Comparison of ENCODE assay signal across 8 cellular contexts in the genomic region with DNA sequence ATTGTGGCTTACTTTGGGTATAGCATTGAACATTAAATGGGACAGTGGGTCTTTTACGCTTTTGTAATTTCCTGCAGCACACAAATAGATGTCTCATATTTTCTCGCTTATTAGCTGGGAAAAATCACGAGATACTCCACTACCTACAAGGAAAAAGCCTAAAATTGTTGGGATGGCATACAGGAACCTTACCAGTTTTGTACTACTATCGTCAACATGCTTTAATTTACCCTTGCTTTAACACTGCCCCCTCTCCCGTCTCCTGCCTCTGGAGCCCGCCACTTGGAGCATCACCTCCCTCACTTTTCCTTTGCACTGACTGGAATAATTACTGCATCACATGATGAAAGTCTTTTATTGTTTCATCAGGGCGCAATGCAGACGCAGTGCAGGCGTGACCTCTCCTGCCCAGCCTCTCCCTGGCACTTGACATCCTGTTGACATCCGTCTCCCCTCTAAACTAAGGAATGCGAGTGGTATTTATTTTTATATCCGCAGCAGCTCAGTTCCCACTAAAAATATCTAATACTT. TPM values are rescaled to one million over a fixed set of nuclear protein-coding genes. Genes with fewer than 3 reads are reported as not detected.
DNase-seq lines count a peak whose midpoint lies in the region; ATAC-seq, FAIRE-seq and TF ChIP-seq lines count a peak whose summit lies in the region.

No MANE protein-coding gene starts in this region.

- peaks cover 2% of the 10 kb centered on the region for H3K36me3 Mint-ChIP-seq in T-helper 17 cell (ENCODE audit: low read depth)

- H3K9ac ChIP-seq in colonic mucosa (ENCODE audit: low read depth in 2 of 2, low read length in 2 of 2), result peak overlapping the region; percentile 82 to 99

- H3K4me3 ChIP-seq in colonic mucosa, result peak overlapping the region; percentile 34

- no peaks in the 10 kb centered on the region for H3K4me1 ChIP-seq in colonic mucosa

- no peak for TF ChIP-seq CTCF in colonic mucosa (IDR thresholded peaks at IDR 0.05)

- peak overlapping the region; percentile 95 for H3K27ac ChIP-seq in colonic mucosa

- peak; percentile 25 for FAIRE-seq in G401.6 (lab: Jason Lieb, UNC)

- peak overlapping the region; percentile 99 for H3K27ac Mint-ChIP-seq in T-helper 17 cell

- no peaks in the 10 kb centered on the region for H3K9me3 ChIP-seq in T-helper 17 cell (ENCODE audit: control insufficient read depth, low read length, poor library complexity, severe bottlenecking)
- no peaks in the 10 kb centered on the region for H3K9me3 ChIP-seq in colonic mucosa

- H3K27me3 ChIP-seq in colonic mucosa, result no peaks in the 10 kb centered on the region

- peak overlapping the region; percentile 95 for H3K4me3 Mint-ChIP-seq in T-helper 17 cell

- no peaks in the 10 kb centered on the region for H3K27me3 Mint-ChIP-seq in T-helper 17 cell

- intact Hi-C loops in colonic mucosa (cut with DNase I), result no loop called here

- H3K36me3 ChIP-seq in colonic mucosa, result peaks cover 9% of the 10 kb centered on the region

- DNase-seq in NCI-H1436 (lab: John Stamatoyannopoulos, UW) (peak; percentile 82), T-helper 17 cell (no peak), colonic mucosa (peak; percentile 77), kidney tubule cell (ENCODE audit: low spot score) (peak; percentile 83)
- DNase-seq in stimulated activated CD4-positive, alpha-beta T cell treated with anti-CD3 and anti-CD28 coated beads, Interleukin-12 subunit alpha, Interleukin-12 subunit beta, amount 100 ng/mL, for 4 hours, result peak; percentile 13

- peaks cover 16% of the 10 kb centered on the region for H3K4me1 Mint-ChIP-seq in T-helper 17 cell

- ATAC-seq in T-helper 17 cell (no peak), HG03097 (IDR thresholded peaks at IDR 0.05; ENCODE audit: low FRiP score, unreplicated experiment) (no peak), GM21737 (IDR thresholded peaks at IDR 0.05; ENCODE audit: unreplicated experiment) (no peak)

RNA-seq across cellular contexts. Expression of a gene that starts 1.0 kb away (rescaled TPM):
- 100 to 1,000 TPM; 252 to 261 TPM for total RNA-seq in T-helper 17 cell
- 10 to 100 TPM; 47.3 to 53.3 TPM for total RNA-seq in colonic mucosa

RNA-seq across cellular contexts. Expression of a gene that starts 53.0 kb away (rescaled TPM):
- total RNA-seq in T-helper 17 cell (1 to 10 TPM; 5.8 to 8.2 TPM), colonic mucosa (1 to 10 TPM in 1 of 2 donors, under 1 TPM in 1; 0.74 to 2.2 TPM)

Comparison
In these comparisons a context has a peak if more than half of its experiments do, and no peak if none do; other contexts are left out.
1. DNase-seq: peak in NCI-H1436 (single experiment), colonic mucosa (single experiment), kidney tubule cell (single experiment) and stimulated activated CD4-positive, alpha-beta T cell treated with anti-CD3 and anti-CD28 coated beads, Interleukin-12 subunit alpha, Interleukin-12 subunit beta, amount 100 ng/mL, for 4 hours (single experiment); none in T-helper 17 cell (0 of 3).
2. RNA of a gene that starts 1.0 kb away (total RNA-seq): 252 to 261 TPM in T-helper 17 cell; 47.3 to 53.3 TPM in colonic mucosa; every median in the first group is over 4 times any median in the second.